In genomic region chr14:32595496-32595895, GRCh38 we compare ENCODE assay signal across 27 cellular contexts.
"Had no signal": no experiment of that assay in that cellular context is flagged by ENCODE, and none has a peak within 500 bp of the region (broad histone marks: within the 10 kb centered on the region; RNA-seq: fewer than 3 reads in every experiment).

No MANE protein-coding gene starts in this region.

- H3K27me3 Mint-ChIP-seq: activated B cell treated with CpG ODN at 0.5 μM for 24 hours; activated CD4-positive, alpha-beta T cell treated with anti-CD3 and anti-CD28 coated beads for 36 hours; activated naive CD8-positive, alpha-beta T cell; dendritic cell treated with granulocyte-macrophage colony-stimulating factor and Interleukin-4, amounts not matched to agents 40 ng/mL and 50 ng/mL, for 4 days; stimulated activated naive B cell treated with anti-CD40 and anti-IgM and Interleukin-4, amounts not matched to agents 10 μg/mL and 1 μg/mL and 100 μg/mL, for 72 hours had no signal

- DNase-seq: activated B cell treated with CpG ODN at 0.5 μM for 24 hours; activated CD4-positive, alpha-beta T cell treated with anti-CD3 and anti-CD28 coated beads for 36 hours; activated CD4-positive, alpha-beta T cell treated with anti-CD3 and anti-CD28 coated beads, Interleukin-2, amount 50 U/mL, for 48 hours; activated CD8-positive, alpha-beta memory T cell treated with anti-CD3 and anti-CD28 coated beads, Interleukin-2, amount 50 U/mL, for 48 hours; activated naive CD4-positive, alpha-beta T cell; activated T-cell treated with anti-CD3 and anti-CD28 coated beads, Interleukin-2, amount 50 U/mL, for 4 hours; effector CD8-positive, alpha-beta T cell; erythroblast; glutamatergic neuron; kidney glomerular epithelial cell; left lung; natural killer cell; right cardiac atrium; small intestine; stimulated activated CD4-positive, alpha-beta T cell treated with anti-CD3 and anti-CD28 coated beads, Interleukin-15, amount 100 ng/mL, for 24 hours; stimulated activated CD8-positive, alpha-beta memory T cell treated with anti-CD3 and anti-CD28 coated beads, Interleukin-4, amount 100 ng/mL, for 48 hours; stimulated activated naive B cell treated with anti-CD40 and anti-IgM and Interleukin-4, amounts not matched to agents 10 μg/mL and 1 μg/mL and 100 μg/mL, for 72 hours; T1000; testis; upper lobe of left lung had no signal

- H2AFZ ChIP-seq: hepatocyte, parathyroid adenoma had no signal

- H3K27ac ChIP-seq: hepatocyte, left lung, neutrophil, parathyroid adenoma, testis, upper lobe of left lung had no signal

- H3K4me3 Mint-ChIP-seq: activated B cell treated with CpG ODN at 0.5 μM for 24 hours; activated CD4-positive, alpha-beta T cell treated with anti-CD3 and anti-CD28 coated beads for 36 hours; activated naive CD8-positive, alpha-beta T cell; activated T-cell treated with anti-CD3 and anti-CD28 coated beads, Interleukin-2, amount 50 U/mL, for 4 hours; dendritic cell treated with granulocyte-macrophage colony-stimulating factor and Interleukin-4, amounts not matched to agents 40 ng/mL and 50 ng/mL, for 4 days; natural killer cell; stimulated activated naive B cell treated with anti-CD40 and anti-IgM and Interleukin-4, amounts not matched to agents 10 μg/mL and 1 μg/mL and 100 μg/mL, for 72 hours had no signal

- H3K4me1 Mint-ChIP-seq: activated B cell treated with CpG ODN at 0.5 μM for 24 hours; activated CD4-positive, alpha-beta T cell treated with anti-CD3 and anti-CD28 coated beads for 36 hours; natural killer cell; stimulated activated naive B cell treated with anti-CD40 and anti-IgM and Interleukin-4, amounts not matched to agents 10 μg/mL and 1 μg/mL and 100 μg/mL, for 72 hours had no signal

- H3K9me3 ChIP-seq: left lung, neutrophil, testis, upper lobe of left lung had no signal

- H3K36me3 Mint-ChIP-seq: activated naive CD8-positive, alpha-beta T cell; natural killer cell; stimulated activated naive B cell treated with anti-CD40 and anti-IgM and Interleukin-4, amounts not matched to agents 10 μg/mL and 1 μg/mL and 100 μg/mL, for 72 hours had no signal

- FAIRE-seq: small intestine had no signal

- H3K27ac Mint-ChIP-seq: activated B cell treated with CpG ODN at 0.5 μM for 24 hours; activated CD4-positive, alpha-beta T cell treated with anti-CD3 and anti-CD28 coated beads for 36 hours; activated naive CD8-positive, alpha-beta T cell; activated T-helper 2 cell treated with anti-CD3 and anti-CD28 coated beads, Interferon-gamma antibody, Interleukin-2, Interleukin-4, amounts not matched to agents 10 μg/mL and 5 μg/mL and 100 μg/mL, durations not matched to agents 14 hours and 24 hours and 36 hours; dendritic cell treated with granulocyte-macrophage colony-stimulating factor and Interleukin-4, amounts not matched to agents 40 ng/mL and 50 ng/mL, for 4 days; natural killer cell; stimulated activated naive B cell treated with anti-CD40 and anti-IgM and Interleukin-4, amounts not matched to agents 10 μg/mL and 1 μg/mL and 100 μg/mL, for 72 hours had no signal

- H3K36me3 ChIP-seq: left lung, neutrophil, upper lobe of left lung had no signal

- H3K9me3 Mint-ChIP-seq: activated B cell treated with CpG ODN at 0.5 μM for 24 hours; activated T-cell treated with anti-CD3 and anti-CD28 coated beads, Interleukin-2, amount 50 U/mL, for 4 hours; activated T-helper 2 cell treated with anti-CD3 and anti-CD28 coated beads, Interferon-gamma antibody, Interleukin-2, Interleukin-4, amounts not matched to agents 10 μg/mL and 5 μg/mL and 100 μg/mL, durations not matched to agents 14 hours and 24 hours and 36 hours; dendritic cell treated with granulocyte-macrophage colony-stimulating factor and Interleukin-4, amounts not matched to agents 40 ng/mL and 50 ng/mL, for 4 days; natural killer cell; stimulated activated naive B cell treated with anti-CD40 and anti-IgM and Interleukin-4, amounts not matched to agents 10 μg/mL and 1 μg/mL and 100 μg/mL, for 72 hours had no signal

- H3K4me3 ChIP-seq: hepatocyte, left lung, lung, testis, upper lobe of left lung had no signal

- H3K79me2 ChIP-seq: hepatocyte, parathyroid adenoma had no signal

- H3K27me3 ChIP-seq: hepatocyte, left lung, neutrophil, testis, upper lobe of left lung had no signal

- ATAC-seq: activated CD4-positive, alpha-beta T cell treated with anti-CD3 and anti-CD28 coated beads for 36 hours; activated T-cell treated with anti-CD3 and anti-CD28 coated beads, Interleukin-2, amount 50 U/mL, for 4 hours; left lung; natural killer cell; right cardiac atrium; stimulated activated naive B cell treated with anti-CD40 and anti-IgM and Interleukin-4, amounts not matched to agents 10 μg/mL and 1 μg/mL and 100 μg/mL, for 72 hours had no signal

- H3K4me2 ChIP-seq: hepatocyte had no signal

- H3K9ac ChIP-seq: parathyroid adenoma had no signal

- H3K4me1 ChIP-seq: left lung, parathyroid adenoma, upper lobe of left lung had no signal
